In the genomic region with DNA sequence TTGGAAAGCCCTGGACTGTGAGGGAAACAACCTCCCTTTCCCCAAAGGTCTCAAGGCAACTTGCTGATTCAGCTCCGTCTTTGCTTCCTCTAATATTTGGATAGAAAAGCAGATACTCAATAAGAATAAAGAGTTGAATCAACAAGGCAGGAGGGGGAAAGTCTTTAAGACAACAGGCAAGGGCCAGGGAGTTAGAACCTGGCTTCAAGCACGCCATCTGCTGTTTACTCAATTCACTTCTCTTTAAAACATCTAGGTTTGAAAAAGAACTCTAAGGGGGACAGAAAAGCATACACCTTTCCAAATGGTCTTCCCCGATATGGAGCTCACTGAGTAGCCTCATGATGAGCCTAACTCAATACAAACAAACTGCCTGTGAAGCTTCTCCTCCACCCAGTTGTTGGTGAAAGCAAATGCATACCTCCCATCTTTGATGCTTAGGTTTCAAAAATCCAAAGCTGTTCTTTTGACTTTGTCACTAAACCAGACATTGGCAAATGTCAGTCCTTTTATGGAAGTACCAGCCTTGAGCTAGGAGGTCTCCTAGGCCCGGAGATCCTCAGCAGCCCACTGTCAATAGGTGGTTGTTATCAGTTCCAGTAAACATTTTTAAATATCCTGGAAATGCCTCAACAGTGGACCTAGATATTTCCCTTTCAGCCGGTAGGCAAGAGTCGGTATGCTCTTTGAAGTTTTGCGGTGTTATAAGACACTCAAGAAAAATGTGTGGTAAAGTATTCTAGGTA, we compare ENCODE assay signal across 9 cellular contexts.
DNase-seq lines count a peak whose midpoint lies in the region; ATAC-seq and TF ChIP-seq lines count a peak whose summit lies in the region.
"Had no signal": no experiment of that assay in that cellular context is flagged by ENCODE, and none has a peak within 500 bp of the region (broad histone marks: within the 10 kb centered on the region; RNA-seq: fewer than 3 reads in every experiment).

No MANE protein-coding gene starts in this region.

- TF ChIP-seq CTCF in AG09319 (IDR thresholded peaks at IDR 0.05; ENCODE audit: low read depth, low read length) (peak; percentile 14), WERI-Rb-1 (IDR thresholded peaks at IDR 0.05; ENCODE audit: low read depth, low read length) (peak; percentile 37; the same call in 1 of the 2 replicates)

- H3K9ac ChIP-seq in GM23248 = no peak overlapping the region

- no peak overlapping the region for H3K27ac ChIP-seq in GM23248
- no peak overlapping the region; the same call in 1 of the 2 replicates for H3K27ac ChIP-seq in WERI-Rb-1

- H3K4me1 ChIP-seq in GM23248 (ENCODE audit: insufficient read depth) = peaks cover 29% of the 10 kb centered on the region

- in situ Hi-C loops in GM23248 (cut with MboI) = no loop called here

- WGBS in GM23248 (ENCODE audit: low coverage in 1 of 2, low lambda C conversion rate in 2 of 2, missing lambda C conversion rate in 2 of 2), 2 experiments = 82 to 87% methylated on average over 7 of the region's 7 CpGs

- H3K4me3 ChIP-seq in GM23248 (no peak overlapping the region), WERI-Rb-1 (ENCODE audit: low read depth, low read length) (no peak overlapping the region)

- ATAC-seq in left lobe of liver (peak; percentile 13), GM18520 (IDR thresholded peaks at IDR 0.05; ENCODE audit: unreplicated experiment) (no peak)

- no peaks in the 10 kb centered on the region for H3K9me2 ChIP-seq in GM23248 (ENCODE audit: insufficient read depth)

- H3K36me3 ChIP-seq in GM23248 (ENCODE audit: low read depth) (no peaks in the 10 kb centered on the region), WERI-Rb-1 (no peaks in the 10 kb centered on the region; the same call in 1 of the 2 replicates)

- H4K20me1 ChIP-seq in GM23248 (ENCODE audit: insufficient read depth) = no peaks in the 10 kb centered on the region

- H3K9me3 ChIP-seq in GM23248 (ENCODE audit: low read depth) (no peaks in the 10 kb centered on the region), WERI-Rb-1 (ENCODE audit: severe bottlenecking) (no peaks in the 10 kb centered on the region)

- no peak overlapping the region for H3K4me2 ChIP-seq in GM23248 (ENCODE audit: unreplicated experiment)

- H3K79me2 ChIP-seq in GM23248 (ENCODE audit: insufficient read depth) = peaks cover 100% of the 10 kb centered on the region

- no peaks in the 10 kb centered on the region for H3F3A ChIP-seq in GM23248 (ENCODE audit: insufficient read depth)

- DNase-seq in AG09319 (ENCODE audit: extremely low read depth, low read depth) (no peak), GM23248 (peak; percentile 39), WERI-Rb-1 (no peak), left lobe of liver (ENCODE audit: low spot score) (no peak), NCI-H2196 treated with DMSO at 0.1 percent for 48 hours (lab: John Stamatoyannopoulos, UW; ENCODE audit: unreplicated experiment) (no peak), C1 segment of cervical spinal cord (lab: John Stamatoyannopoulos, UW) (no peak), NCI-H1092 treated with DMSO at 0.1 percent for 48 hours (lab: John Stamatoyannopoulos, UW) (no peak)
- DNase-seq: stimulated activated CD4-positive, alpha-beta T cell treated with anti-CD3 and anti-CD28 coated beads, Interleukin-4, amount 100 ng/mL, for 1 hour had no signal

- H2AFZ ChIP-seq in GM23248 = no peak overlapping the region

- no peaks in the 10 kb centered on the region for H3K27me3 ChIP-seq in GM23248 (replicated peaks; ENCODE audit: insufficient read depth)
- H3K27me3 ChIP-seq in WERI-Rb-1 (ENCODE audit: insufficient read depth, low read depth, severe bottlenecking) = no peaks in the 10 kb centered on the region
